In the genomic region with DNA sequence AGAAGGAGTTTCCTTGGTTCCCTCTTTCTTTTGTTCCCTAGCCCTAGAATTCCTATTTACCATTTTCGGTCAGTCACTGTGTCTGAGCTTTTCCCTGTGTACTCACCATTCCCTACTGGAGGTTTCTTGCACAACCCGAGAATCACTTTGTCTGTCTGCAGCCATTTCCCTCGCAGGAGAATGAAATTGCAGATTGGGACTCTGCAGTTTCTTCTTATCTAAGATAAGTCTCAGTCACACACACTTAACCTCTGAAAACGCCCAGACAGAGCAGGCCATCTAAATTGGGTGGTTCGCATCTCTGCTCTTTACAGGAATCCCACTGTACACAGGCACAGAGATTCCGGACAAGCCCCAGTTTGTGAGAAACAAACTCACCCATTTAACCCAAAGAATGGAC, we compare ENCODE assay signal across 27 cellular contexts. TPM values are rescaled to one million over a fixed set of nuclear protein-coding genes. Genes with fewer than 3 reads are reported as not detected.
A peak's percentile ranks its signal among the peaks of the same experiment; 100 is the strongest.
DNase-seq lines count a peak whose midpoint lies in the region; ATAC-seq, FAIRE-seq and TF ChIP-seq lines count a peak whose summit lies in the region.
"Had no signal": no experiment of that assay in that cellular context is flagged by ENCODE, and none has a peak within 500 bp of the region (broad histone marks: within the 10 kb centered on the region; RNA-seq: fewer than 3 reads in every experiment).

No MANE protein-coding gene starts in this region.

- peak; percentile 72 for ATAC-seq in K562
- ATAC-seq: A549; CD8-positive, alpha-beta T cell; GM12878 had no signal

- TF ChIP-seq CTCF in OCI-LY7 (conservative IDR thresholded peaks at IDR 0.05; ENCODE audit: low read length) (no peak), K562 (IDR thresholded peaks at IDR 0.05 in 2 of 3, conservative IDR thresholded peaks at IDR 0.05 in 1 of 3; ENCODE audit: insufficient read depth in 2 of 3, low read depth in 1 of 3, low read length in 3 of 3) (no peak), neural progenitor cell (IDR thresholded peaks at IDR 0.05) (no peak)

- H2AFZ ChIP-seq in OCI-LY7 (ENCODE audit: low read length) (peak overlapping the region; percentile 45; the same call in 1 of the 2 replicates), K562 (ENCODE audit: low read depth, low read length) (no peak overlapping the region), neural progenitor cell (replicated peaks) (peak overlapping the region; percentile 45)

- H3K9me3 Mint-ChIP-seq in neural progenitor cell = no peaks in the 10 kb centered on the region
- H3K9me3 Mint-ChIP-seq: CD4-positive, alpha-beta T cell had no signal

- POLR2A ChIA-PET in OCI-LY7 (lab: Charles Lee) (interaction anchor here (0.6 kb wide), 2 partner anchors 120 to 139 kb away, joined by 3 read pairs; no protein-coding TSS in a partner anchor), K562 (lab: Yijun Ruan, JAX) (no interaction called here)

- 5% methylated on average over 6 of the region's 6 CpGs for WGBS in K562 (ENCODE audit: insufficient coverage, low coverage, missing lambda C conversion rate)

- H4K20me1 ChIP-seq in OCI-LY7 (ENCODE audit: insufficient read depth, low read length) (no peaks in the 10 kb centered on the region), K562 (replicated peaks; ENCODE audit: control insufficient read depth, insufficient read depth, low read length) (no peaks in the 10 kb centered on the region), neural progenitor cell (ENCODE audit: low read depth) (no peaks in the 10 kb centered on the region)
- H4K20me1 ChIP-seq: BLaER1 treated with 17β-estradiol and CSF1 and Interleukin-3, amounts not matched to agents 10 nM and 100 nM had no signal

- no peaks in the 10 kb centered on the region for H3K4me1 ChIP-seq in OCI-LY7 (ENCODE audit: insufficient read depth, low read length, poor library complexity, severe bottlenecking)
- H3K4me1 ChIP-seq in K562 (replicated peaks in 1 of 2; ENCODE audit: control insufficient read depth in 2 of 2, insufficient read depth in 2 of 2, low read length in 2 of 2) = peaks cover 0 to 15% of the 10 kb centered on the region in 2 experiments; a peak in 2 of 5 replicates
- no peaks in the 10 kb centered on the region for H3K4me1 ChIP-seq in neural progenitor cell
- H3K4me1 ChIP-seq: A549; BLaER1 treated with 17β-estradiol and CSF1 and Interleukin-3, amounts not matched to agents 10 nM and 100 nM had no signal

- H3K27ac ChIP-seq in OCI-LY7 (ENCODE audit: low read depth, low read length, poor library complexity, severe bottlenecking) (no peak overlapping the region), K562 (ENCODE audit: extremely low read depth, low read depth, low read length) (no peak overlapping the region), neural progenitor cell (no peak overlapping the region)
- H3K27ac ChIP-seq: 22Rv1; A549; BLaER1 treated with 17β-estradiol and CSF1 and Interleukin-3, amounts not matched to agents 10 nM and 100 nM; C4-2B had no signal

- H3F3A ChIP-seq in neural progenitor cell (ENCODE audit: low read depth) = peaks cover 11% of the 10 kb centered on the region

- no peak for DNase-seq in OCI-LY7 (ENCODE audit: low spot score)
- peak in 3 of 4 experiments; percentile 13 to 54 (median 19) for DNase-seq in K562 (ENCODE audit: extremely low read depth in 1 of 4, low spot score in 3 of 4)
- DNase-seq in neural progenitor cell (ENCODE audit: low spot score) = no peak
- no peak for DNase-seq in DMS153 treated with DMSO at 0.1 percent for 48 hours (lab: John Stamatoyannopoulos, UW; ENCODE audit: unreplicated experiment)
- no peak for DNase-seq in cerebellar nuclear complex (lab: John Stamatoyannopoulos, UW)
- DNase-seq: AML-193; Caco-2; Calu3; CD4-positive, alpha-beta T cell; CD8-positive, alpha-beta T cell; DMS53; DMS79; DND-41; EL; GDM1 had no signal

- no peak overlapping the region for H3K27ac Mint-ChIP-seq in neural progenitor cell
- H3K27ac Mint-ChIP-seq: B cell; CD4-positive, alpha-beta T cell; CD8-positive, alpha-beta T cell had no signal

- no peak for TF ChIP-seq POLR2A in K562 (conservative IDR thresholded peaks at IDR 0.05)

- FAIRE-seq in K562 (lab: Jason Lieb, UNC) = peak; percentile 35
- FAIRE-seq: A549, D721Med, GM12878, GM12892, GM18507, GM19239 had no signal

- no peaks in the 10 kb centered on the region for H3K9me2 ChIP-seq in OCI-LY7 (ENCODE audit: insufficient read depth, low read length)

- no peak overlapping the region for H3K4me2 ChIP-seq in OCI-LY7 (ENCODE audit: low read length)
- no peak overlapping the region for H3K4me2 ChIP-seq in K562 (ENCODE audit: insufficient read depth, low read length)
- H3K4me2 ChIP-seq in neural progenitor cell = no peak overlapping the region
- H3K4me2 ChIP-seq: A549; BLaER1 treated with 17β-estradiol and CSF1 and Interleukin-3, amounts not matched to agents 10 nM and 100 nM had no signal

- BruUV-seq in OCI-LY7 (replicated peaks; lab: Mats Ljungman, UMichigan) (no TSS peak), K562 (replicated peaks; lab: Mats Ljungman, UMichigan) (no TSS peak)

- no peaks in the 10 kb centered on the region for H3K36me3 Mint-ChIP-seq in neural progenitor cell
- H3K36me3 Mint-ChIP-seq: CD8-positive, alpha-beta T cell had no signal

- intact Hi-C loops in OCI-LY7 (cut with micrococcal nuclease; ENCODE audit: unreplicated experiment) = no loop called here
- intact Hi-C loops in K562 (cut with micrococcal nuclease) = loop anchor here (10.0 kb wide), 1 partner anchor 273 kb away; no protein-coding TSS in a partner anchor

- H3K4me3 Mint-ChIP-seq in neural progenitor cell = no peak overlapping the region
- H3K4me3 Mint-ChIP-seq: B cell; CD4-positive, alpha-beta T cell; CD8-positive, alpha-beta T cell had no signal

- H3K9ac ChIP-seq in K562 (ENCODE audit: insufficient read depth in 1 of 2, low read depth in 2 of 2, low read length in 2 of 2) = no peak overlapping the region
- H3K9ac ChIP-seq in neural progenitor cell = no peak overlapping the region
- H3K9ac ChIP-seq: BLaER1 treated with 17β-estradiol and CSF1 and Interleukin-3, amounts not matched to agents 10 nM and 100 nM had no signal

- no peak for TF ChIP-seq RAD21 in K562 (CRISPR knock-in tag; conservative IDR thresholded peaks at IDR 0.05 in 1 of 2, IDR thresholded peaks at IDR 0.05 in 1 of 2)

- peaks cover 6% of the 10 kb centered on the region for H3K27me3 Mint-ChIP-seq in neural progenitor cell (ENCODE audit: insufficient read depth, low read depth)
- H3K27me3 Mint-ChIP-seq: B cell; CD4-positive, alpha-beta T cell had no signal

- no peaks in the 10 kb centered on the region for H3K9me1 ChIP-seq in K562 (ENCODE audit: control insufficient read depth, insufficient read depth, low read length)

- no peak for TF ChIP-seq EP300 in K562 (IDR thresholded peaks at IDR 0.05; ENCODE audit: low read length)

- no peaks in the 10 kb centered on the region for H3K79me2 ChIP-seq in OCI-LY7 (ENCODE audit: insufficient read depth, low read depth, low read length)
- H3K79me2 ChIP-seq in K562 (ENCODE audit: control insufficient read depth, insufficient read depth, low read length) = no peaks in the 10 kb centered on the region
- no peaks in the 10 kb centered on the region for H3K79me2 ChIP-seq in neural progenitor cell (ENCODE audit: low read depth)

- CTCF ChIA-PET in OCI-LY7 (lab: Charles Lee; ENCODE audit: unreplicated experiment) = no interaction called here
- CTCF ChIA-PET in K562 (lab: Yijun Ruan, JAX; ENCODE audit: low intra/inter-chr PET ratio) = no interaction called here

- in situ Hi-C loops in K562 (cut with MboI) = no loop called here

- no peaks in the 10 kb centered on the region for H3K36me3 ChIP-seq in OCI-LY7 (ENCODE audit: insufficient read depth, low read length)
- H3K36me3 ChIP-seq in K562 (ENCODE audit: control insufficient read depth, insufficient read depth, low read length) = no peaks in the 10 kb centered on the region
- no peaks in the 10 kb centered on the region for H3K36me3 ChIP-seq in neural progenitor cell
- H3K36me3 ChIP-seq: BLaER1 treated with 17β-estradiol and CSF1 and Interleukin-3, amounts not matched to agents 10 nM and 100 nM had no signal

- H3K4me1 Mint-ChIP-seq in neural progenitor cell = peaks cover 3% of the 10 kb centered on the region
- H3K4me1 Mint-ChIP-seq: B cell had no signal

- H3K9me3 ChIP-seq in OCI-LY7 (ENCODE audit: low read length) (no peaks in the 10 kb centered on the region), K562 (replicated peaks; ENCODE audit: control insufficient read depth, insufficient read depth, low read depth, low read length) (no peaks in the 10 kb centered on the region), neural progenitor cell (ENCODE audit: low read depth) (no peaks in the 10 kb centered on the region)
- H3K9me3 ChIP-seq: A549; BLaER1 treated with 17β-estradiol and CSF1 and Interleukin-3, amounts not matched to agents 10 nM and 100 nM; Caco-2 had no signal

- H3K4me3 ChIP-seq in OCI-LY7 (ENCODE audit: low read depth, low read length, poor library complexity, severe bottlenecking) (no peak overlapping the region), K562 (no peak overlapping the region), neural progenitor cell (no peak overlapping the region)
- H3K4me3 ChIP-seq: A549; BLaER1 treated with 17β-estradiol and CSF1 and Interleukin-3, amounts not matched to agents 10 nM and 100 nM; GM12878 had no signal

- H3K27me3 ChIP-seq in K562 (ENCODE audit: control insufficient read depth in 2 of 2, insufficient read depth in 2 of 2, low read length in 2 of 2) = no peaks in the 10 kb centered on the region
- H3K27me3 ChIP-seq in neural progenitor cell = no peaks in the 10 kb centered on the region
- H3K27me3 ChIP-seq: BLaER1 treated with 17β-estradiol and CSF1 and Interleukin-3, amounts not matched to agents 10 nM and 100 nM had no signal

RNA-seq across cellular contexts. Expression of a gene that starts 58.6 kb away (rescaled TPM):
- 0.28 and 0.36 TPM in 2 replicates for total RNA-seq in OCI-LY7 (2014; rRNA removed; shearing (Covaris generic))
- 0.41 TPM in 1 of 2 replicates, not detected in the other for total RNA-seq in OCI-LY7 (2022)
- total RNA-seq in K562 (2011; cell fraction: chromatin; rRNA removed; ENCODE audit: low replicate concordance) = 0.23 and 0.49 TPM in 2 replicates
- 0.17 and 0.26 TPM in 2 replicates for total RNA-seq in K562 (2011; cell fraction: nucleolus; rRNA removed)
- 0.29 and 0.46 TPM in 2 replicates for total RNA-seq in K562 (2011; cell fraction: nucleoplasm; rRNA removed)
- total RNA-seq in K562 (2014; rRNA removed) = 0.09 and 0.37 TPM in 2 replicates
- 0.07 TPM in 1 of 2 replicates, not detected in the other for total RNA-seq in K562 (2014; rRNA removed; fragmentation: Illumina TruSeq; extraction: Trizol)
- total RNA-seq in K562 (2015; rRNA removed; fragmentation: Illumina TruSeq; extraction: Trizol) = 0.18 and 0.53 TPM in 2 replicates
- total RNA-seq in K562 (2021) = 0.11 and 0.62 TPM in 2 replicates
- not detected in 2 replicates for polyA plus RNA-seq in K562 (2011; rRNA removed)
- 0.01 TPM in 1 of 2 replicates, not detected in the other for polyA plus RNA-seq in K562 (2011; cell fraction: cytosol; rRNA removed)
- polyA plus RNA-seq in K562 (2011; cell fraction: nucleus; rRNA removed) = 0.62 and 0.64 TPM in 2 replicates
- polyA plus RNA-seq in K562 (2012) = 0.08 and 0.14 TPM in 2 replicates
- 0.10 TPM in 1 of 2 replicates, not detected in the other for polyA plus RNA-seq in K562 (2014; fragmentation: Illumina TruSeq; extraction: Trizol)
- polyA plus RNA-seq in K562 (2014; fragmentation: Nextera tagmentation; extraction: Ambion mirVana) = not detected
- 0.04 TPM in 1 of 2 replicates, not detected in the other for polyA plus RNA-seq in K562 (2014; rRNA removed)
- 0.03 and 0.04 TPM in 2 replicates for polyA minus RNA-seq in K562 (2011; rRNA and poly(A)+ RNA removed)
- not detected in 2 replicates for polyA minus RNA-seq in K562 (2011; cell fraction: cytosol; rRNA and poly(A)+ RNA removed)
- 0.22 and 0.54 TPM in 2 replicates for polyA minus RNA-seq in K562 (2011; cell fraction: nucleus; rRNA and poly(A)+ RNA removed)
- total RNA-seq in neural progenitor cell (ENCODE audit: low replicate concordance) = 110 and 126 TPM in 2 replicates
- total RNA-seq: CD4-positive, alpha-beta T cell; G401 had no signal
- polyA plus RNA-seq: BJ had no signal

Comparison
In these comparisons a context has a peak if more than half of its experiments do, and no peak if none do; other contexts are left out.
1. DNase-seq: peak in K562 (3 of 4); none in OCI-LY7 (single experiment), neural progenitor cell (single experiment), DMS153 treated with DMSO at 0.1 percent for 48 hours (single experiment) and cerebellar nuclear complex (0 of 2).
2. RNA of a gene that starts 58.6 kb away (total RNA-seq): 110 to 126 TPM in neural progenitor cell; 0.28 to 0.41 TPM in OCI-LY7 and 0.07 to 0.62 TPM in K562; every median in the first group is over 10 times any median in the second.